ENCODE assay signal across 1 cellular context in the genomic region with DNA sequence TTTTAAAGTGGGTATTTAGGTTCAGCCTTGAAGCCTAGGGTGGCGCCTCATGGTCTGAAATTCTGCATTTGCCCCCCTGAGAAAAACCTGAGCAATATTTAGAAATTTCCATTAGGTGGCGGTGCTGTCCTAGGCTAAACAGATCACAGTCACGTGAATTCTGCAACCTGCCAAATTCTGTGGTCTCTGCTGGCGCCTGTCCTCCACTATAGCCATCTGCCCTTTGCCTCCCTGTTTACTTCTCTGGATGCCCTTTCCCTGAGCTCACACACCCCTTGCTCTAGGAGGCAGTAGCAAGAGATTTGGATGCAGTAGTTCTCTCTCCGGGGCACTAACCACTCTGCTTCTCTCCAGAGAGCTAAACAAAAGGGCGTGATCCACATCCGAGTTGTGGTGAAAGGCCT.
TF ChIP-seq lines count a peak whose summit lies in the region.

No MANE protein-coding gene starts in this region.

TF ChIP-seq in endothelial cell of umbilical vein, 7 proteins besides CTCF, POLR2A, EP300 and RAD21:
- TF ChIP-seq MYC (IDR thresholded peaks at IDR 0.05; ENCODE audit: low read depth, low read length) (no peak), GATA2 (IDR thresholded peaks at IDR 0.05; ENCODE audit: insufficient read depth, insufficient read length, low read depth, low read length) (no peak)
- TF ChIP-seq, protein P1, sequence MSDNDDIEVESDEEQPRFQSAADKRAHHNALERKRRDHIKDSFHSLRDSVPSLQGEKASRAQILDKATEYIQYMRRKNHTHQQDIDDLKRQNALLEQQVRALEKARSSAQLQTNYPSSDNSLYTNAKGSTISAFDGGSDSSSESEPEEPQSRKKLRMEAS (IDR thresholded peaks at IDR 0.05; ENCODE audit: insufficient read depth, insufficient read length): no peak
